2 cellular contexts compared by ENCODE assay signal in the genomic region with DNA sequence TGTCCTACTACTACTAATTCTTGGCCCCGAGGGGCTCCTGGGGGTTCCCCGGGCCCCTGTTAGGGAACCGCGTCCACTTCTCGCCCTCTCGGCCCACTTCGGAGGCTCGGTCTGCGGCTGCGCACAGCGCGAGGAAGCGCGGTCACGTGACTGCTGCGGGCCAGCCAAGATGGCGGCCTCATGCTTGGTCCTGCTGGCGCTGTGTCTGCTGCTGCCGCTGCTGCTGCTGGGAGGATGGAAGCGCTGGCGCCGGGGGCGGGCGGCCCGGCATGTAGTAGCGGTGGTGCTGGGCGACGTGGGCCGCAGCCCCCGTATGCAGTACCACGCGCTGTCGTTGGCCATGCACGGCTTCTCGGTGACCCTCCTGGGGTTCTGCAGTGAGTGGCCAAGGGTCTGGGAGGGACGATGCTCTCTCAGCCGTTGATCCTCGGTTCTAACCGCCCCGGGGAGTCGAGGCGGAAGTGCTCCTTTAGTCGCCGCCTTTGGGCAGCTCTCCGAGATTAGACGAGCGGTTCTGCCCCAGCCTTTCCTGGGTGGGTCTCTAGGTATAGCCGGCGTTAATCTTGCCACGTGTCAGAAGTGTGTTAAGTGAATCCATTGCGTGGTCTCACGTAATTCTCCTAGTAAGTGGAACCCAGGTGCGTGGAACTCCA.
TF ChIP-seq lines count a peak whose summit lies in the region.

A gene with protein sequence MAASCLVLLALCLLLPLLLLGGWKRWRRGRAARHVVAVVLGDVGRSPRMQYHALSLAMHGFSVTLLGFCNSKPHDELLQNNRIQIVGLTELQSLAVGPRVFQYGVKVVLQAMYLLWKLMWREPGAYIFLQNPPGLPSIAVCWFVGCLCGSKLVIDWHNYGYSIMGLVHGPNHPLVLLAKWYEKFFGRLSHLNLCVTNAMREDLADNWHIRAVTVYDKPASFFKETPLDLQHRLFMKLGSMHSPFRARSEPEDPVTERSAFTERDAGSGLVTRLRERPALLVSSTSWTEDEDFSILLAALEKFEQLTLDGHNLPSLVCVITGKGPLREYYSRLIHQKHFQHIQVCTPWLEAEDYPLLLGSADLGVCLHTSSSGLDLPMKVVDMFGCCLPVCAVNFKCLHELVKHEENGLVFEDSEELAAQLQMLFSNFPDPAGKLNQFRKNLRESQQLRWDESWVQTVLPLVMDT (plus strand): TSS at position 163 of the 653 bp plus-strand sequence. CDS start 7 bp downstream, at position 170.

TF ChIP-seq in HCT116, 20 proteins besides CTCF, POLR2A, EP300 and RAD21 (continued from another document):
- no peak for TF ChIP-seq ZBTB33 (IDR thresholded peaks at IDR 0.05; ENCODE audit: extremely low read depth, insufficient replicate concordance, low read length)
- no peak for TF ChIP-seq CEBPB (IDR thresholded peaks at IDR 0.05; ENCODE audit: low read depth)
- TF ChIP-seq SIN3A (IDR thresholded peaks at IDR 0.05; ENCODE audit: low read depth), result peak; percentile 88
- TF ChIP-seq EZH2phosphoT487 (IDR thresholded peaks at IDR 0.05; ENCODE audit: borderline replicate concordance), result no peak
- 0 out of 2 replicates have a peak, but pooled peaks have one; percentile 20 for TF ChIP-seq ZFX (IDR thresholded peaks at IDR 0.05)
- TF ChIP-seq SP1 (IDR thresholded peaks at IDR 0.05; ENCODE audit: low read depth), result no peak
- TF ChIP-seq REST (IDR thresholded peaks at IDR 0.05; ENCODE audit: low read depth), result no peak
- peak; percentile 91 for TF ChIP-seq POLR2AphosphoS5 (IDR thresholded peaks at IDR 0.05; ENCODE audit: low read depth, low read length)
- TF ChIP-seq EGR1 (IDR thresholded peaks at IDR 0.05; ENCODE audit: low read depth), result no peak
- no peak for TF ChIP-seq JUND (IDR thresholded peaks at IDR 0.05)

TF ChIP-seq in SK-N-SH treated with all-trans-retinoic acid at 6 μM for 48 hours, 23 proteins besides CTCF, POLR2A, EP300 and RAD21 (continued from another document):
- TF ChIP-seq, protein P1, sequence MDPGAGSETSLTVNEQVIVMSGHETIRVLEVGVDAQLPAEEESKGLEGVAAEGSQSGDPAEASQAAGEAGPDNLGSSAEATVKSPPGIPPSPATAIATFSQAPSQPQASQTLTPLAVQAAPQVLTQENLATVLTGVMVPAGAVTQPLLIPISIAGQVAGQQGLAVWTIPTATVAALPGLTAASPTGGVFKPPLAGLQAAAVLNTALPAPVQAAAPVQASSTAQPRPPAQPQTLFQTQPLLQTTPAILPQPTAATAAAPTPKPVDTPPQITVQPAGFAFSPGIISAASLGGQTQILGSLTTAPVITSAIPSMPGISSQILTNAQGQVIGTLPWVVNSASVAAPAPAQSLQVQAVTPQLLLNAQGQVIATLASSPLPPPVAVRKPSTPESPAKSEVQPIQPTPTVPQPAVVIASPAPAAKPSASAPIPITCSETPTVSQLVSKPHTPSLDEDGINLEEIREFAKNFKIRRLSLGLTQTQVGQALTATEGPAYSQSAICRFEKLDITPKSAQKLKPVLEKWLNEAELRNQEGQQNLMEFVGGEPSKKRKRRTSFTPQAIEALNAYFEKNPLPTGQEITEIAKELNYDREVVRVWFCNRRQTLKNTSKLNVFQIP (CRISPR knock-in tag; IDR thresholded peaks at IDR 0.05; ENCODE audit: borderline replicate concordance, low read depth), result no peak
- TF ChIP-seq ZFP3 (CRISPR knock-in tag; IDR thresholded peaks at IDR 0.05), result no peak
